8 cellular contexts compared by ENCODE assay signal in genomic region chr6:140537834-140538680, GRCh38.
DNase-seq lines count a peak whose midpoint lies in the region; ATAC-seq and TF ChIP-seq lines count a peak whose summit lies in the region.

No MANE protein-coding gene starts in this region.

- peak; percentile 99 for DNase-seq in DMS114 treated with DMSO at 0.1 percent for 48 hours (lab: John Stamatoyannopoulos, UW; ENCODE audit: unreplicated experiment)
- DNase-seq in Panc1 (ENCODE audit: low read depth, low spot score), result peak; percentile 83
- DNase-seq in fibroblast of villous mesenchyme (ENCODE audit: low read depth), result peak; percentile 96
- no peak for DNase-seq in osteocyte (ENCODE audit: extremely low spot score, unreplicated experiment)
- no peak for DNase-seq in GM20000 (ENCODE audit: low spot score)
- DNase-seq in COR-L47 (lab: John Stamatoyannopoulos, UW), result no peak
- DNase-seq in CD4-positive, alpha-beta memory T cell, result no peak

- H3K4me1 ChIP-seq in Panc1 (ENCODE audit: control insufficient read depth, insufficient read depth, low read length), result peaks cover 24% of the 10 kb centered on the region; the same call in 1 of the 2 replicates
- no peaks in the 10 kb centered on the region for H3K4me1 ChIP-seq in CD4-positive, alpha-beta memory T cell (ENCODE audit: insufficient read depth, low read length)

- BruUV-seq in Panc1 (replicated peaks; lab: Mats Ljungman, UMichigan), result no TSS peak

- POLR2A ChIA-PET in Panc1 (lab: Charles Lee), result interaction anchor here (0.5 kb wide), 2 partner anchors 1064 to 1167 kb away, joined by 4 to 5 read pairs; no protein-coding TSS in a partner anchor
- POLR2A ChIA-PET in CD4-positive, alpha-beta memory T cell (lab: Charles Lee; ENCODE audit: partially characterized antibody), result no interaction called here

- intact Hi-C loops in Panc1 (cut with micrococcal nuclease; ENCODE audit: unreplicated experiment), result no loop called here
- intact Hi-C loops in CD4-positive, alpha-beta memory T cell (cut with micrococcal nuclease), result no loop called here

- in situ Hi-C loops in Panc1 (cut with HindIII; ENCODE audit: low pct_unique_long_range_greater_than_20kb, low sequenced_read_pairs), result no loop called here

- H3K36me3 Mint-ChIP-seq in osteocyte (ENCODE audit: unreplicated experiment), result peaks cover 20% of the 10 kb centered on the region
- H3K36me3 Mint-ChIP-seq in CD4-positive, alpha-beta memory T cell, result no peaks in the 10 kb centered on the region

- H3K9me3 ChIP-seq in Panc1 (ENCODE audit: control insufficient read depth, insufficient read depth, low read depth, low read length), result peaks cover 13% of the 10 kb centered on the region
- H3K9me3 ChIP-seq in CD4-positive, alpha-beta memory T cell (ENCODE audit: control insufficient read depth in 1 of 2, low read length in 2 of 2), result no peaks in the 10 kb centered on the region

- H3K4me3 Mint-ChIP-seq in osteocyte (ENCODE audit: unreplicated experiment), result peak overlapping the region; percentile 46
- H3K4me3 Mint-ChIP-seq in CD4-positive, alpha-beta memory T cell, result no peak overlapping the region

- H3K9me3 Mint-ChIP-seq in osteocyte (ENCODE audit: unreplicated experiment), result peaks cover 22% of the 10 kb centered on the region
- H3K9me3 Mint-ChIP-seq in CD4-positive, alpha-beta memory T cell, result peaks cover 0 to 13% (median 1%) of the 10 kb centered on the region in 8 donors

- peaks cover 65% of the 10 kb centered on the region for H3K4me1 Mint-ChIP-seq in osteocyte (ENCODE audit: unreplicated experiment)
- H3K4me1 Mint-ChIP-seq in CD4-positive, alpha-beta memory T cell, result no peaks in the 10 kb centered on the region

- peak; percentile 98 for ATAC-seq in Panc1
- no peak for ATAC-seq in GM21528 (IDR thresholded peaks at IDR 0.05; ENCODE audit: low FRiP score, unreplicated experiment)

- no peaks in the 10 kb centered on the region for H3K36me3 ChIP-seq in Panc1 (ENCODE audit: control insufficient read depth, insufficient read depth, low read length)
- H3K36me3 ChIP-seq in CD4-positive, alpha-beta memory T cell (ENCODE audit: insufficient read depth, low read length), result no peaks in the 10 kb centered on the region

- H3K27ac Mint-ChIP-seq in osteocyte (ENCODE audit: unreplicated experiment), result peak overlapping the region; percentile 88
- H3K27ac Mint-ChIP-seq in CD4-positive, alpha-beta memory T cell, result no peak overlapping the region

- TF ChIP-seq CTCF in Panc1 (IDR thresholded peaks at IDR 0.05) (no peak), fibroblast of villous mesenchyme (IDR thresholded peaks at IDR 0.05; ENCODE audit: insufficient read depth, low read depth, low read length) (no peak), osteocyte (IDR thresholded peaks at IDR 0.05) (no peak), GM20000 (IDR thresholded peaks at IDR 0.05; ENCODE audit: extremely low read depth, missing control alignments) (no peak)

- CTCF ChIA-PET in Panc1 (lab: Charles Lee), result no interaction called here
- CTCF ChIA-PET in CD4-positive, alpha-beta memory T cell (lab: Charles Lee; ENCODE audit: partially characterized antibody), result no interaction called here

- H3K27me3 ChIP-seq in Panc1 (ENCODE audit: control insufficient read depth, insufficient read depth, low read length), result no peaks in the 10 kb centered on the region
- H3K27me3 ChIP-seq in CD4-positive, alpha-beta memory T cell (ENCODE audit: insufficient read depth, low read length), result no peaks in the 10 kb centered on the region

- H3K4me3 ChIP-seq in Panc1 (ENCODE audit: low read depth in 2 of 2, low read length in 2 of 2) (peak overlapping the region in 1 of 2 experiments; percentile 5; a peak in 2 of 4 replicates), fibroblast of villous mesenchyme (ENCODE audit: low read depth, low read length) (no peak overlapping the region)
- H3K4me3 ChIP-seq in CD4-positive, alpha-beta memory T cell (ENCODE audit: low read length in 2 of 2), result no peak overlapping the region

- peak overlapping the region; percentile 94 for H3K27ac ChIP-seq in Panc1 (ENCODE audit: low read length)
- H3K27ac ChIP-seq in CD4-positive, alpha-beta memory T cell (ENCODE audit: low read depth, low read length), result no peak overlapping the region

- no peaks in the 10 kb centered on the region for H3K27me3 Mint-ChIP-seq in osteocyte (ENCODE audit: unreplicated experiment)
- H3K27me3 Mint-ChIP-seq in CD4-positive, alpha-beta memory T cell, result no peaks in the 10 kb centered on the region

Comparison
In these comparisons a context has a peak if more than half of its experiments do, and no peak if none do; other contexts are left out.
1. DNase-seq: peak in DMS114 treated with DMSO at 0.1 percent for 48 hours (single experiment), Panc1 (single experiment) and fibroblast of villous mesenchyme (single experiment); none in osteocyte (single experiment), GM20000 (single experiment), COR-L47 (single experiment) and CD4-positive, alpha-beta memory T cell (0 of 5).